Comparison of ENCODE assay signal across 8 cellular contexts in the genomic region with DNA sequence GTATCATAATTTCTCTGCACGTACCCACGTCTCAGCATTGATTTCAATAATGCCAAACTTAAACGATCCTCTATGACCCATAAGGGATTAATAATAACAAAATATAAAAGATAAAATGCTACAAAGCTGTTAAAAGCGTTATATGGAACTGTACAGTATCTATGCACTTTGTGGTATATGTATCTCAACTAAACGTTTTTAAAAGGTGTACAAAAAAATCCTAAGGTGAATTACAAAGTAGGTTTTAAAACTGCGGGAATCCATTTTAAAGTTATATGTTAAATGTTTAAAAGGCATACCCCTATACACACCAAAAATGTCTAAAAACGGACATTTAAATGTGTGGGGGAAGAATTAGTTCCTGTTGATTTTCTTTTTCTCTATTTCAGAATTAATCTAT. TPM values are rescaled to one million over a fixed set of nuclear protein-coding genes. Genes with fewer than 3 reads are reported as not detected.
DNase-seq lines count a peak whose midpoint lies in the region; ATAC-seq, FAIRE-seq and TF ChIP-seq lines count a peak whose summit lies in the region.

No MANE protein-coding gene starts in this region.

- H3K27ac Mint-ChIP-seq in Calu3 (ENCODE audit: unreplicated experiment) (peak overlapping the region; percentile 69), progenitor cell of endocrine pancreas (no peak overlapping the region)

- H3K4me3 Mint-ChIP-seq in Calu3 (ENCODE audit: low read depth, unreplicated experiment) (peak overlapping the region; percentile 84), progenitor cell of endocrine pancreas (ENCODE audit: low read depth) (peak overlapping the region; percentile 88)

- FAIRE-seq in endothelial cell of umbilical vein (lab: Jason Lieb, UNC): no peak

- H3K9me2 ChIP-seq in PC-9 (ENCODE audit: insufficient read depth): no peaks in the 10 kb centered on the region

- H2AFZ ChIP-seq in PC-9 (no peak overlapping the region), endothelial cell of umbilical vein (ENCODE audit: low read depth, low read length) (no peak overlapping the region)

- CTCF ChIA-PET in Calu3 (lab: Charles Lee) (no interaction called here), PC-9 (lab: Charles Lee) (no interaction called here), endothelial cell of umbilical vein (lab: Charles Lee) (no interaction called here)

- H3K36me3 Mint-ChIP-seq in Calu3 (ENCODE audit: insufficient read depth, unreplicated experiment) (peaks cover 19% of the 10 kb centered on the region), progenitor cell of endocrine pancreas (ENCODE audit: insufficient read depth) (peaks cover 15% of the 10 kb centered on the region)

- H3K9me3 Mint-ChIP-seq in Calu3 (ENCODE audit: low read depth, unreplicated experiment): peaks cover 3% of the 10 kb centered on the region
- H3K9me3 Mint-ChIP-seq in progenitor cell of endocrine pancreas (ENCODE audit: low read depth): peaks cover 5% of the 10 kb centered on the region

- H3K9me1 ChIP-seq in endothelial cell of umbilical vein (replicated peaks; ENCODE audit: control insufficient read depth, extremely low read depth, insufficient read depth, low read length): no peaks in the 10 kb centered on the region

- TF ChIP-seq POLR2A in endothelial cell of umbilical vein (IDR thresholded peaks at IDR 0.05; ENCODE audit: low read depth, low read length): no peak

- no peaks in the 10 kb centered on the region for H4K20me1 ChIP-seq in PC-9 (ENCODE audit: insufficient read depth)
- no peaks in the 10 kb centered on the region for H4K20me1 ChIP-seq in endothelial cell of umbilical vein (replicated peaks; ENCODE audit: control insufficient read depth, extremely low read depth, insufficient read depth, low read length)

- H3K27me3 Mint-ChIP-seq in Calu3 (ENCODE audit: unreplicated experiment) (peaks cover 12% of the 10 kb centered on the region), progenitor cell of endocrine pancreas (no peaks in the 10 kb centered on the region)

- no peak overlapping the region for H3K27ac ChIP-seq in PC-9
- H3K27ac ChIP-seq in endothelial cell of umbilical vein (ENCODE audit: insufficient read depth, low read depth, low read length): no peak overlapping the region

- no peak for ATAC-seq in HG02623 (IDR thresholded peaks at IDR 0.05; ENCODE audit: unreplicated experiment)

- H3K9ac ChIP-seq in endothelial cell of umbilical vein (replicated peaks; ENCODE audit: extremely low read depth, insufficient read depth, low read length): peak overlapping the region; percentile 70

- H3K27me3 ChIP-seq in PC-9 (ENCODE audit: insufficient read depth, low read depth) (no peaks in the 10 kb centered on the region), endothelial cell of umbilical vein (ENCODE audit: control insufficient read depth in 2 of 2, insufficient read depth in 2 of 2, low read length in 2 of 2) (no peaks in the 10 kb centered on the region), H7 (ENCODE audit: control insufficient read depth, insufficient read depth, low read length) (no peaks in the 10 kb centered on the region)

- H3K4me3 ChIP-seq in PC-9: peak overlapping the region; percentile 58; the same call in 1 of the 2 replicates
- H3K4me3 ChIP-seq in endothelial cell of umbilical vein (replicated peaks in 1 of 3; ENCODE audit: insufficient read depth in 1 of 3, low read depth in 1 of 3, low read length in 3 of 3): peak overlapping the region; percentile 41 to 85 (median 76)
- no peak overlapping the region; the same call in 1 of the 2 replicates for H3K4me3 ChIP-seq in H7 (ENCODE audit: insufficient read depth, low read depth, low read length)

- intact Hi-C loops in Calu3 (cut with micrococcal nuclease; ENCODE audit: unreplicated experiment): no loop called here
- intact Hi-C loops in PC-9 (cut with micrococcal nuclease; ENCODE audit: unreplicated experiment): no loop called here
- intact Hi-C loops in endothelial cell of umbilical vein (cut with micrococcal nuclease): no loop called here

- dilution Hi-C loops in endothelial cell of umbilical vein (cut with MboI; ENCODE audit: extremely low pct_ligation_motif_present, low sequenced_read_pairs): no loop called here

- peak overlapping the region; percentile 55 for H3K4me2 ChIP-seq in PC-9
- peak overlapping the region; percentile 57 for H3K4me2 ChIP-seq in endothelial cell of umbilical vein (ENCODE audit: insufficient read depth, low read length)

- H3K36me3 ChIP-seq in PC-9 (ENCODE audit: low read depth) (no peaks in the 10 kb centered on the region), endothelial cell of umbilical vein (ENCODE audit: control insufficient read depth in 2 of 2, extremely low read depth in 1 of 2, insufficient read depth in 2 of 2, low read length in 2 of 2) (no peaks in the 10 kb centered on the region), H7 (replicated peaks; ENCODE audit: control insufficient read depth, insufficient read depth, low read length) (no peaks in the 10 kb centered on the region)

- DNase-seq in Calu3 (no peak), PC-9 (no peak), endothelial cell of umbilical vein (ENCODE audit: low read depth, low spot score) (no peak), progenitor cell of endocrine pancreas (ENCODE audit: low spot score, unreplicated experiment) (no peak), cerebellar nuclear complex (lab: John Stamatoyannopoulos, UW) (no peak), Ammon's horn (ENCODE audit: low spot score) (no peak), H7 (no peak)

- H3K4me1 Mint-ChIP-seq in Calu3 (ENCODE audit: low read depth, unreplicated experiment) (peaks cover 7% of the 10 kb centered on the region), progenitor cell of endocrine pancreas (ENCODE audit: low read depth) (peaks cover 7% of the 10 kb centered on the region)

- H3K9me3 ChIP-seq in PC-9 (ENCODE audit: insufficient read depth, low read depth) (no peaks in the 10 kb centered on the region), endothelial cell of umbilical vein (replicated peaks; ENCODE audit: control insufficient read depth, insufficient read depth, low read length) (no peaks in the 10 kb centered on the region)

- TF ChIP-seq CTCF in Calu3 (IDR thresholded peaks at IDR 0.05; ENCODE audit: unreplicated experiment) (no peak), PC-9 (conservative IDR thresholded peaks at IDR 0.05) (no peak), endothelial cell of umbilical vein (IDR thresholded peaks at IDR 0.05; ENCODE audit: extremely low read depth in 1 of 2, insufficient read depth in 1 of 2, low read depth in 1 of 2, low read length in 2 of 2) (no peak), progenitor cell of endocrine pancreas (IDR thresholded peaks at IDR 0.05; ENCODE audit: unreplicated experiment) (no peak)

- no peaks in the 10 kb centered on the region for H3F3A ChIP-seq in PC-9 (ENCODE audit: insufficient read depth, low read depth)

- no peaks in the 10 kb centered on the region for H3K4me1 ChIP-seq in PC-9 (replicated peaks; ENCODE audit: insufficient read depth)
- peaks cover 2% of the 10 kb centered on the region for H3K4me1 ChIP-seq in endothelial cell of umbilical vein (ENCODE audit: control insufficient read depth, extremely low read depth, insufficient read depth, low read length)

- BruUV-seq in Calu3 (replicated peaks; lab: Mats Ljungman, UMichigan) (no TSS peak), PC-9 (replicated peaks; lab: Mats Ljungman, UMichigan) (no TSS peak), endothelial cell of umbilical vein (replicated peaks; lab: Mats Ljungman, UMichigan) (no TSS peak)

- POLR2A ChIA-PET in PC-9 (lab: Charles Lee; ENCODE audit: unreplicated experiment): no interaction called here
- POLR2A ChIA-PET in endothelial cell of umbilical vein (lab: Charles Lee): no interaction called here

- no peaks in the 10 kb centered on the region for H3K79me2 ChIP-seq in PC-9 (ENCODE audit: low read depth)
- no peaks in the 10 kb centered on the region for H3K79me2 ChIP-seq in endothelial cell of umbilical vein (ENCODE audit: control insufficient read depth, insufficient read depth, low read length)

TF ChIP-seq in endothelial cell of umbilical vein, 7 proteins besides CTCF, POLR2A, EP300 and RAD21 (continues in another document):
- TF ChIP-seq FOS (IDR thresholded peaks at IDR 0.05; ENCODE audit: borderline replicate concordance, insufficient read depth, low read length) (no peak), MYC (IDR thresholded peaks at IDR 0.05; ENCODE audit: low read depth, low read length) (no peak), JUN (IDR thresholded peaks at IDR 0.05; ENCODE audit: borderline replicate concordance, insufficient read depth, insufficient read length, low read depth) (no peak), POLR2AphosphoS5 (IDR thresholded peaks at IDR 0.05; ENCODE audit: insufficient read depth, low read depth, low read length) (no peak)
- TF ChIP-seq, protein P1, sequence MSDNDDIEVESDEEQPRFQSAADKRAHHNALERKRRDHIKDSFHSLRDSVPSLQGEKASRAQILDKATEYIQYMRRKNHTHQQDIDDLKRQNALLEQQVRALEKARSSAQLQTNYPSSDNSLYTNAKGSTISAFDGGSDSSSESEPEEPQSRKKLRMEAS (IDR thresholded peaks at IDR 0.05; ENCODE audit: insufficient read depth, insufficient read length): no peak

RNA-seq across cellular contexts. Expression of a gene that starts 0.9 kb away (rescaled TPM):
- total RNA-seq in Calu3 (2022) (7.3 and 8.1 TPM in 2 replicates), PC-9 (2021) (3.1 and 3.8 TPM in 2 replicates), endothelial cell of umbilical vein (3.6 and 3.9 TPM in 2 replicates), progenitor cell of endocrine pancreas (11.0 TPM in 2 replicates)
- polyA plus RNA-seq in endothelial cell of umbilical vein: 0.62 and 0.90 TPM in 2 replicates
- polyA plus RNA-seq in endothelial cell of umbilical vein (2011; cell fraction: cytosol; rRNA removed): 1.5 TPM in 2 replicates
- 5.5 and 5.8 TPM in 2 replicates for polyA plus RNA-seq in endothelial cell of umbilical vein (2011; cell fraction: nucleus; rRNA removed)
- 2.1 and 2.4 TPM in 2 replicates for polyA plus RNA-seq in endothelial cell of umbilical vein (2012)
- 1.0 and 1.3 TPM in 2 replicates for polyA minus RNA-seq in endothelial cell of umbilical vein
- polyA minus RNA-seq in endothelial cell of umbilical vein (2011; cell fraction: cytosol; rRNA and poly(A)+ RNA removed): 4.2 TPM
- polyA minus RNA-seq in endothelial cell of umbilical vein (2011; cell fraction: nucleus; rRNA and poly(A)+ RNA removed): 1.3 and 1.6 TPM in 2 replicates
- total RNA-seq in H7 (2014; rRNA removed; shearing (Covaris generic)): 3.5 and 9.1 TPM in 2 replicates

RNA-seq across cellular contexts. Expression of a gene that starts 3.9 kb away (rescaled TPM):
- total RNA-seq in Calu3 (2022) (not detected in 2 replicates), PC-9 (2021) (not detected in 2 replicates), endothelial cell of umbilical vein (not detected in 2 replicates), progenitor cell of endocrine pancreas (not detected in 2 replicates)
- not detected in 2 replicates for polyA plus RNA-seq in endothelial cell of umbilical vein
- not detected in 2 replicates for polyA plus RNA-seq in endothelial cell of umbilical vein (2011; cell fraction: cytosol; rRNA removed)
- not detected in 2 replicates for polyA plus RNA-seq in endothelial cell of umbilical vein (2011; cell fraction: nucleus; rRNA removed)
- not detected in 2 replicates for polyA plus RNA-seq in endothelial cell of umbilical vein (2012)
- polyA minus RNA-seq in endothelial cell of umbilical vein: not detected in 2 replicates
- not detected for polyA minus RNA-seq in endothelial cell of umbilical vein (2011; cell fraction: cytosol; rRNA and poly(A)+ RNA removed)
- polyA minus RNA-seq in endothelial cell of umbilical vein (2011; cell fraction: nucleus; rRNA and poly(A)+ RNA removed): not detected in 2 replicates
- total RNA-seq in H7 (2014; rRNA removed; shearing (Covaris generic)): not detected in 2 replicates
